In genomic region chr19:41564515-41565383, GRCh38 we compare ENCODE assay signal across 10 cellular contexts. TPM values are rescaled to one million over a fixed set of nuclear protein-coding genes. Genes with fewer than 3 reads are reported as not detected.
DNase-seq lines count a peak whose midpoint lies in the region; ATAC-seq and TF ChIP-seq lines count a peak whose summit lies in the region.
"Had no signal": no experiment of that assay in that cellular context is flagged by ENCODE, and none has a peak within 500 bp of the region (broad histone marks: within the 10 kb centered on the region; RNA-seq: fewer than 3 reads in every experiment).

No MANE protein-coding gene starts in this region.

- peaks cover 2% of the 10 kb centered on the region for H3K36me3 Mint-ChIP-seq in activated naive CD8-positive, alpha-beta T cell

- TF ChIP-seq CTCF in heart left ventricle (IDR thresholded peaks at IDR 0.05) = no peak
- TF ChIP-seq CTCF in thoracic aorta (IDR thresholded peaks at IDR 0.05) = no peak
- no peak for TF ChIP-seq CTCF in GM13976 (IDR thresholded peaks at IDR 0.05; ENCODE audit: borderline replicate concordance, control extremely low read depth, extremely low read depth, insufficient read depth, missing control alignments)
- TF ChIP-seq CTCF in dorsolateral prefrontal cortex (IDR thresholded peaks at IDR 0.05 in 54 of 56, conservative IDR thresholded peaks at IDR 0.05 in 2 of 56; ENCODE audit: low read depth in 1 of 56, partially characterized antibody in 56 of 56) = no peak

- H3K4me3 ChIP-seq in heart left ventricle = peak overlapping the region in 10 of 12 donors; percentile 4 to 40 (median 12)
- peak overlapping the region; percentile 54 for H3K4me3 ChIP-seq in thoracic aorta
- peak overlapping the region in 25 of 59 donors; percentile 2 to 45 (median 23) for H3K4me3 ChIP-seq in dorsolateral prefrontal cortex

- in situ Hi-C loops in GM13976 (cut with MboI; ENCODE audit: low sequenced_read_pairs, unreplicated experiment) = no loop called here

- peak overlapping the region; percentile 51 for H3K27ac Mint-ChIP-seq in activated naive CD8-positive, alpha-beta T cell

- H3K27ac ChIP-seq in heart left ventricle (no peak overlapping the region), thoracic aorta (no peak overlapping the region), dorsolateral prefrontal cortex (no peak overlapping the region)
- H3K27ac ChIP-seq: KMS-11 had no signal

- 5 to 15% (median 12%) methylated on average over 30 to 59 of the region's 59 CpGs for WGBS in heart left ventricle, 4 donors

- ATAC-seq in heart left ventricle (peak in 3 of 4 donors; percentile 22 to 47 (median 31)), left ventricle myocardium superior (no peak), thoracic aorta (ENCODE audit: insufficient number of reproducible peaks, low FRiP score, low read depth) (no peak), GM18873 (IDR thresholded peaks at IDR 0.05; ENCODE audit: low FRiP score, unreplicated experiment) (no peak)

- DNase-seq in heart left ventricle (no peak), left ventricle myocardium superior (no peak), islet precursor cell (peak; percentile 67), thoracic aorta (ENCODE audit: low spot score) (no peak), GM13976 (ENCODE audit: low spot score) (no peak), dorsolateral prefrontal cortex (no peak)
- DNase-seq: NCI-H774 had no signal

- H3K27me3 ChIP-seq in heart left ventricle (peaks cover 17 to 77% (median 38%) of the 10 kb centered on the region in 9 donors), thoracic aorta (replicated peaks; ENCODE audit: insufficient read depth) (no peaks in the 10 kb centered on the region), dorsolateral prefrontal cortex (peaks cover 2 to 91% (median 55%) of the 10 kb centered on the region in 45 donors)

- H3K4me3 Mint-ChIP-seq in activated naive CD8-positive, alpha-beta T cell = peak overlapping the region; percentile 86

- H3K4me1 ChIP-seq in heart left ventricle = peaks cover 0 to 26% (median 13%) of the 10 kb centered on the region in 12 donors
- no peaks in the 10 kb centered on the region for H3K4me1 ChIP-seq in thoracic aorta (ENCODE audit: control insufficient read depth in 1 of 2, low read depth in 2 of 2)

- no peak for TF ChIP-seq POLR2A in heart left ventricle (IDR thresholded peaks at IDR 0.05)

- H3K9me3 ChIP-seq in heart left ventricle = peaks cover 0 to 6% (median 0%) of the 10 kb centered on the region in 12 donors
- H3K9me3 ChIP-seq in thoracic aorta = no peaks in the 10 kb centered on the region

- H3K36me3 ChIP-seq in heart left ventricle (no peaks in the 10 kb centered on the region), thoracic aorta (no peaks in the 10 kb centered on the region)

- no peaks in the 10 kb centered on the region for H3K9me3 Mint-ChIP-seq in activated naive CD8-positive, alpha-beta T cell (ENCODE audit: low read depth)

- intact Hi-C loops in heart left ventricle (cut with DNase I) (loop anchor here in 4 of 10 donors (5.0 to 10.0 kb wide), 3 partner anchors 117 to 260 kb away; no protein-coding TSS in a partner anchor), left ventricle myocardium superior (cut with micrococcal nuclease) (loop anchor here (10.0 kb wide), 1 partner anchor 110 kb away; no protein-coding TSS in a partner anchor), dorsolateral prefrontal cortex (cut with DNase I) (loop anchor here in 1 of 2 donors (10.0 kb wide), 1 partner anchor 110 kb away; no protein-coding TSS in a partner anchor)

- H3K27me3 Mint-ChIP-seq in activated naive CD8-positive, alpha-beta T cell = no peaks in the 10 kb centered on the region

- peaks cover 55% of the 10 kb centered on the region for H3K4me1 Mint-ChIP-seq in activated naive CD8-positive, alpha-beta T cell (ENCODE audit: low read depth)

RNA-seq across cellular contexts. Expression of gene CEACAM21, which starts 11.2 kb away (rescaled TPM):
- 1 to 10 TPM in 2 of 9 donors, under 1 TPM in 6, not detected in 1; 0.27 to 5.7 (median 0.66) TPM for total RNA-seq in heart left ventricle
- polyA plus RNA-seq in heart left ventricle = under 1 TPM in 1 of 2 donors, not detected in 1; 0.50 TPM
- total RNA-seq in left ventricle myocardium superior = 0.99 TPM
- total RNA-seq in thoracic aorta = 1 to 10 TPM; 1.1 to 6.9 TPM
- total RNA-seq in dorsolateral prefrontal cortex = 1 to 10 TPM in 67 of 120 experiments, under 1 TPM in 34, not detected in 19; 0.37 to 6.3 (median 1.5) TPM

Comparison
In these comparisons a context has a peak if more than half of its experiments do, and no peak if none do; other contexts are left out.
1. ATAC-seq: peak in heart left ventricle (3 of 4); none in left ventricle myocardium superior (single experiment), thoracic aorta (single experiment) and GM18873 (single experiment).